In genomic region chr7:112895996-112896395, GRCh38 we compare ENCODE assay signal across 33 cellular contexts.
DNase-seq lines count a peak whose midpoint lies in the region; ATAC-seq, FAIRE-seq and TF ChIP-seq lines count a peak whose summit lies in the region.
"Had no signal": no experiment of that assay in that cellular context is flagged by ENCODE, and none has a peak within 500 bp of the region (broad histone marks: within the 10 kb centered on the region; RNA-seq: fewer than 3 reads in every experiment).

No MANE protein-coding gene starts in this region.

- no peak overlapping the region for H3K9ac ChIP-seq in K562 (ENCODE audit: insufficient read depth in 1 of 2, low read depth in 2 of 2, low read length in 2 of 2)
- H3K9ac ChIP-seq: BLaER1; BLaER1 treated with 17β-estradiol and CSF1 and Interleukin-3, amounts not matched to agents 10 nM and 100 nM had no signal

- no peak for FAIRE-seq in K562 (lab: Jason Lieb, UNC)
- FAIRE-seq: A549 had no signal

- no peaks in the 10 kb centered on the region; a peak in 2 of 5 replicates for H3K4me1 ChIP-seq in K562 (replicated peaks in 1 of 2; ENCODE audit: control insufficient read depth in 2 of 2, insufficient read depth in 2 of 2, low read length in 2 of 2)
- H3K4me1 ChIP-seq in OCI-LY7 (ENCODE audit: insufficient read depth, low read length, poor library complexity, severe bottlenecking) = no peaks in the 10 kb centered on the region
- H3K4me1 ChIP-seq: BE2C; BLaER1; BLaER1 treated with 17β-estradiol and CSF1 and Interleukin-3, amounts not matched to agents 10 nM and 100 nM had no signal

- H3K27ac ChIP-seq in AG04450 (ENCODE audit: low read depth, low read length) = no peak overlapping the region
- no peak overlapping the region for H3K27ac ChIP-seq in K562 (ENCODE audit: extremely low read depth, low read depth, low read length)
- H3K27ac ChIP-seq in OCI-LY7 (ENCODE audit: low read depth, low read length, poor library complexity, severe bottlenecking) = no peak overlapping the region
- H3K27ac ChIP-seq: 22Rv1; A549; BLaER1; BLaER1 treated with 17β-estradiol and CSF1 and Interleukin-3, amounts not matched to agents 10 nM and 100 nM; C4-2B had no signal

- CTCF ChIA-PET in AG04450 (lab: Charles Lee) (interaction anchor here (0.8 to 1.0 kb wide), 4 partner anchors 27 to 526 kb away, joined by 3 to 6 read pairs (median 4); partner anchors contain the start of gene LSMEM1), K562 (lab: Yijun Ruan, JAX; ENCODE audit: low intra/inter-chr PET ratio) (interaction anchor here (0.6 kb wide), 1 partner anchor 191 kb away, joined by 3 read pairs; no protein-coding TSS in a partner anchor), OCI-LY7 (lab: Charles Lee; ENCODE audit: unreplicated experiment) (no interaction called here)

- H2AFZ ChIP-seq in K562 (ENCODE audit: low read depth, low read length) (no peak overlapping the region), OCI-LY7 (ENCODE audit: low read length) (no peak overlapping the region)

- BruUV-seq in K562 (replicated peaks; lab: Mats Ljungman, UMichigan) = no TSS peak
- no TSS peak for BruUV-seq in OCI-LY7 (replicated peaks; lab: Mats Ljungman, UMichigan)

- TF ChIP-seq POLR2A in K562 (conservative IDR thresholded peaks at IDR 0.05) (no peak), erythroblast (IDR thresholded peaks at IDR 0.05; ENCODE audit: low read length) (no peak)

- H3K9me3 ChIP-seq in AG04450 (ENCODE audit: control insufficient read depth, insufficient read depth, low read length) (no peaks in the 10 kb centered on the region), K562 (replicated peaks; ENCODE audit: control insufficient read depth, insufficient read depth, low read depth, low read length) (no peaks in the 10 kb centered on the region), OCI-LY7 (ENCODE audit: low read length) (no peaks in the 10 kb centered on the region)
- H3K9me3 ChIP-seq: A549, BE2C, Caco-2 had no signal

- H3K9me1 ChIP-seq in K562 (ENCODE audit: control insufficient read depth, insufficient read depth, low read length) = no peaks in the 10 kb centered on the region

- no peak overlapping the region for H3K4me2 ChIP-seq in K562 (ENCODE audit: insufficient read depth, low read length)
- no peak overlapping the region for H3K4me2 ChIP-seq in OCI-LY7 (ENCODE audit: low read length)
- H3K4me2 ChIP-seq: A549; BLaER1; BLaER1 treated with 17β-estradiol and CSF1 and Interleukin-3, amounts not matched to agents 10 nM and 100 nM had no signal

- H3K36me3 ChIP-seq in K562 (ENCODE audit: control insufficient read depth, insufficient read depth, low read length) (no peaks in the 10 kb centered on the region), OCI-LY7 (ENCODE audit: insufficient read depth, low read length) (peaks cover 6% of the 10 kb centered on the region; the same call in 1 of the 2 replicates)
- H3K36me3 ChIP-seq: BE2C had no signal

- TF ChIP-seq EP300 in K562 (IDR thresholded peaks at IDR 0.05; ENCODE audit: low read length) = no peak

- peak; percentile 41 for DNase-seq in Right ventricle myocardium inferior (ENCODE audit: missing footprints)
- DNase-seq in left cardiac atrium = no peak
- DNase-seq in AG04450 (ENCODE audit: low read depth, low spot score) = peak; percentile 0
- no peak for DNase-seq in K562 (ENCODE audit: extremely low read depth in 1 of 4, low spot score in 3 of 4)
- DNase-seq in erythroblast (lab: John Stamatoyannopoulos, UW) = peak; percentile 3 to 21
- no peak for DNase-seq in kidney tubule cell (ENCODE audit: low spot score)
- DNase-seq in left lobe of liver (ENCODE audit: low spot score) = no peak
- no peak for DNase-seq in OCI-LY7 (ENCODE audit: low spot score)
- DNase-seq: 8988T; ACHN; AML-193; BE2C; C1 segment of cervical spinal cord; Caco-2; Calu3; CD4-positive, alpha-beta memory T cell; CD4-positive, alpha-beta T cell; CD4-positive, CD25-positive, alpha-beta regulatory T cell; CD8-positive, alpha-beta memory T cell; CD8-positive, alpha-beta T cell; COR-L47; DMS 273 treated with DMSO at 0.1 percent for 48 hours; DMS153; DMS53; DMS79; DMS79 treated with DMSO at 0.1 percent for 48 hours; DND-41; EL had no signal

- no peaks in the 10 kb centered on the region for H3K79me2 ChIP-seq in K562 (ENCODE audit: control insufficient read depth, insufficient read depth, low read length)
- H3K79me2 ChIP-seq in OCI-LY7 (ENCODE audit: insufficient read depth, low read depth, low read length) = no peaks in the 10 kb centered on the region

- intact Hi-C loops in Right ventricle myocardium inferior (cut with DNase I) (loop anchor here (5.0 kb wide), 1 partner anchor 229 kb away; no protein-coding TSS in a partner anchor), left cardiac atrium (cut with DNase I) (loop anchor here in 1 of 2 donors (5.0 kb wide), 1 partner anchor 344 kb away; no protein-coding TSS in a partner anchor), K562 (cut with micrococcal nuclease) (loop anchor here (5.0 to 10.0 kb wide), 2 partner anchors 399 to 529 kb away; no protein-coding TSS in a partner anchor), OCI-LY7 (cut with micrococcal nuclease; ENCODE audit: unreplicated experiment) (loop anchor here (5.0 kb wide), 1 partner anchor 526 kb away; no protein-coding TSS in a partner anchor)

- H4K20me1 ChIP-seq in K562 (replicated peaks; ENCODE audit: control insufficient read depth, insufficient read depth, low read length) (peaks cover 7% of the 10 kb centered on the region), OCI-LY7 (ENCODE audit: insufficient read depth, low read length) (no peaks in the 10 kb centered on the region)

- ATAC-seq in Right ventricle myocardium inferior (no peak), left cardiac atrium (no peak), K562 (no peak), left lobe of liver (no peak)
- ATAC-seq: A549; CD8-positive, alpha-beta T cell had no signal

- WGBS in K562 (ENCODE audit: insufficient coverage, low coverage, missing lambda C conversion rate) = 86% methylated on average over 10 of the region's 10 CpGs

- no peak for TF ChIP-seq RAD21 in K562 (CRISPR knock-in tag; conservative IDR thresholded peaks at IDR 0.05 in 1 of 2, IDR thresholded peaks at IDR 0.05 in 1 of 2)

- no peak for TF ChIP-seq CTCF in AG04450 (IDR thresholded peaks at IDR 0.05; ENCODE audit: low read depth, low read length)
- TF ChIP-seq CTCF in K562 (IDR thresholded peaks at IDR 0.05 in 2 of 3, conservative IDR thresholded peaks at IDR 0.05 in 1 of 3; ENCODE audit: insufficient read depth in 2 of 3, low read depth in 1 of 3, low read length in 3 of 3) = no peak
- TF ChIP-seq CTCF in OCI-LY7 (conservative IDR thresholded peaks at IDR 0.05; ENCODE audit: low read length) = no peak

- H3K4me3 ChIP-seq in AG04450 (ENCODE audit: low read depth, low read length) (no peak overlapping the region), K562 (no peak overlapping the region), OCI-LY7 (ENCODE audit: low read depth, low read length, poor library complexity, severe bottlenecking) (no peak overlapping the region)
- H3K4me3 ChIP-seq: A549; BLaER1; BLaER1 treated with 17β-estradiol and CSF1 and Interleukin-3, amounts not matched to agents 10 nM and 100 nM had no signal

- H3K9me2 ChIP-seq in OCI-LY7 (ENCODE audit: insufficient read depth, low read length) = no peaks in the 10 kb centered on the region

- POLR2A ChIA-PET in AG04450 (lab: Yijun Ruan, JAX) (interaction anchor here (0.9 kb wide), 1 partner anchor 44 kb away, joined by 3 read pairs; a partner anchor contains a TSS), K562 (lab: Yijun Ruan, JAX) (no interaction called here), OCI-LY7 (lab: Charles Lee) (interaction anchor here (0.8 to 1.0 kb wide), 2 partner anchors 16 to 44 kb away, joined by 3 read pairs; a partner anchor contains a TSS)

- in situ Hi-C loops in K562 (cut with MboI) = loop anchor here (25.0 kb wide), 1 partner anchor 1134 kb away; no protein-coding TSS in a partner anchor

- H3K27me3 ChIP-seq in AG04450 (ENCODE audit: control insufficient read depth, insufficient read depth, low read length) (no peaks in the 10 kb centered on the region), K562 (ENCODE audit: control insufficient read depth in 2 of 2, insufficient read depth in 2 of 2, low read length in 2 of 2) (no peaks in the 10 kb centered on the region)
- H3K27me3 ChIP-seq: BE2C; BLaER1; BLaER1 treated with 17β-estradiol and CSF1 and Interleukin-3, amounts not matched to agents 10 nM and 100 nM had no signal

TF ChIP-seq in K562, 482 proteins besides CTCF, POLR2A, EP300 and RAD21:
- TF ChIP-seq MTA1 (IDR thresholded peaks at IDR 0.05; ENCODE audit: borderline replicate concordance) = no peak
- 0 out of 2 replicates have a peak, but pooled peaks have one; percentile 45 for TF ChIP-seq HMBOX1 (IDR thresholded peaks at IDR 0.05)

Comparison
In these comparisons a context has a peak if more than half of its experiments do, and no peak if none do; other contexts are left out.
1. DNase-seq: peak in Right ventricle myocardium inferior (single experiment), AG04450 (single experiment) and erythroblast (2 of 2); none in left cardiac atrium (single experiment), K562 (0 of 4), kidney tubule cell (single experiment), left lobe of liver (single experiment) and OCI-LY7 (single experiment).